ENCODE assay signal across 9 cellular contexts in the genomic region with DNA sequence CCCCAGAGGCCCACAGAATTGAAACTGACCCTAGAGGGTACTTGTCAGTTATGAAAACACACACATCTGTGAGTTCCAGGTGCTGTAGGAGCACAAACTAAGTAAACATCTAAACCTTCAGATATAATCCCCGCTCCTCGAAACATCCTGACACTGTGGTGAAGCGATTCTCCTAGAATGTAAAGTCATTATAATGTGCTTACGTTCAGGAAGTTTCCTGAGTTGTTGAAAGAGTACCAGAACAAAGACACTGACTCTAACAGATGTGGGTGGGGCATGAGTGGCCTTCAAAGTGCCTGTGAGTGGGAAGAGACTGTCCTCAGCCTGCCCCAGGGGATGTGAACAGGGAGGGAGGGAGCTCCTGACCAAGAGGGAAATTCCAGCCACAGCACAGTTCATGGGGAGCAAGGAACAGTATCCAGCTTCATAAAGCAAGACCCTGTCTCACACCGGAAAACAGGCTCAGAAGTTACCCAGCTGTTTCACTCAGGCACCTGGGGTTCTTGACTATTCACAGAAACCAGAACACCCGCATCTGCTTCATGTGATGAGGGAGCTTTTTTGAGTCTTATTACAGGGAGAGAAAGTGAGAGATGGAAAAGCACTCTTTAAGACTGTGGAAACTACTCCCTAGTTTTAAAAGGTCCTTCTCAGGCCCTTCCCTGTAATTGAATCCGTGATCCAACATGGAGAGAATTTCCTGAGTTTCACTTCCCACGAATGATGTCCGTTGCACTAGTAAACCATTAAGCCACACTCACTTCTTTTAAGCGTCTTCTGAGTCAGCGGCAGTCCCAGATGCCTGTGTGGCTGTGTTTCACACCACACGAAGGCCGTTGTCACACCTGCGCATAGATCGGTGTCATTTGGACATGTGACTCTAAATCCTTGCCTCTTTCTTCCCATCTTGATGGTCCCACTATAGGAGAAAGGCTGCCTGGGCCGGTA.
A peak's percentile ranks its signal among the peaks of the same experiment; 100 is the strongest.
DNase-seq lines count a peak whose midpoint lies in the region; ATAC-seq and FAIRE-seq lines count a peak whose summit lies in the region.
"Had no signal": no experiment of that assay in that cellular context is flagged by ENCODE, and none has a peak within 500 bp of the region (broad histone marks: within the 10 kb centered on the region; RNA-seq: fewer than 3 reads in every experiment).

No MANE protein-coding gene starts in this region.

- H3K27me3 ChIP-seq in Karpas-422 (ENCODE audit: low read length): no peaks in the 10 kb centered on the region

- CTCF ChIA-PET in activated CD4-positive, alpha-beta T cell treated with anti-CD3 and anti-CD28 coated beads for 36 hours (lab: Charles Lee): interaction anchor here (0.5 to 2.5 kb wide), 4 partner anchors 10 to 716 kb away, joined by 3 to 9 read pairs (median 3); no protein-coding TSS in a partner anchor

- peaks cover 31% of the 10 kb centered on the region for H3K4me1 Mint-ChIP-seq in activated CD4-positive, alpha-beta T cell treated with anti-CD3 and anti-CD28 coated beads for 36 hours

- peak; percentile 66 for ATAC-seq in activated CD4-positive, alpha-beta T cell treated with anti-CD3 and anti-CD28 coated beads for 36 hours
- ATAC-seq in HG02840 (IDR thresholded peaks at IDR 0.05; ENCODE audit: low FRiP score, unreplicated experiment) (peak; percentile 72), esophagus mucosa (peak; percentile 51)

- DNase-seq in activated CD4-positive, alpha-beta T cell treated with anti-CD3 and anti-CD28 coated beads for 36 hours: peak; percentile 27
- no peak for DNase-seq in activated CD4-positive, alpha-beta T cell treated with anti-CD3 and anti-CD28 coated beads, Interleukin-2, amount 50 U/mL, for 1 hour
- peak; percentile 94 for DNase-seq in RCC 7860 (ENCODE audit: low spot score)
- peak; percentile 73 for DNase-seq in non-pigmented ciliary epithelial cell (ENCODE audit: low read depth)
- no peak for DNase-seq in NOMO-1 treated with dmso at 0.1 percent for 144 hours (lab: John Stamatoyannopoulos, UW; ENCODE audit: unreplicated experiment)
- no peak for DNase-seq in Karpas-422

- no peak overlapping the region for H3K9ac ChIP-seq in Karpas-422 (ENCODE audit: low read length)

- H3K4me2 ChIP-seq in Karpas-422 (ENCODE audit: low read depth, low read length, poor library complexity, severe bottlenecking): no peak overlapping the region

- no peaks in the 10 kb centered on the region for H3K36me3 ChIP-seq in Karpas-422 (ENCODE audit: insufficient read depth, low read length)

- peaks cover 44% of the 10 kb centered on the region for H3K36me3 Mint-ChIP-seq in activated CD4-positive, alpha-beta T cell treated with anti-CD3 and anti-CD28 coated beads for 36 hours (ENCODE audit: low read depth)

- peak overlapping the region; percentile 70 for H3K27ac Mint-ChIP-seq in activated CD4-positive, alpha-beta T cell treated with anti-CD3 and anti-CD28 coated beads for 36 hours

- H3K4me3 ChIP-seq in Karpas-422 (ENCODE audit: low read length): no peak overlapping the region

- H3K9me2 ChIP-seq in Karpas-422 (replicated peaks; ENCODE audit: insufficient read depth, low read length): no peaks in the 10 kb centered on the region

- H3K79me2 ChIP-seq in Karpas-422 (ENCODE audit: low read length): no peaks in the 10 kb centered on the region

- POLR2A ChIA-PET in activated CD4-positive, alpha-beta T cell treated with anti-CD3 and anti-CD28 coated beads for 36 hours (lab: Charles Lee): no interaction called here

- no peak overlapping the region for H2AFZ ChIP-seq in Karpas-422 (ENCODE audit: low read length)

- no peaks in the 10 kb centered on the region for H4K20me1 ChIP-seq in Karpas-422 (ENCODE audit: insufficient read depth, low read depth, low read length)

- H3K9me3 Mint-ChIP-seq in activated CD4-positive, alpha-beta T cell treated with anti-CD3 and anti-CD28 coated beads for 36 hours (ENCODE audit: low read depth): no peaks in the 10 kb centered on the region

- H3K9me3 ChIP-seq in Karpas-422 (ENCODE audit: low read length): no peaks in the 10 kb centered on the region

- H3K4me1 ChIP-seq in Karpas-422 (ENCODE audit: low read length): peaks cover 32% of the 10 kb centered on the region

- no peak overlapping the region for H3K27ac ChIP-seq in Karpas-422 (ENCODE audit: low read length)
- H3K27ac ChIP-seq: C4-2B had no signal

- intact Hi-C loops in activated CD4-positive, alpha-beta T cell treated with anti-CD3 and anti-CD28 coated beads for 36 hours (cut with DNase I, micrococcal nuclease): no loop called here

- no peak overlapping the region for H3K4me3 Mint-ChIP-seq in activated CD4-positive, alpha-beta T cell treated with anti-CD3 and anti-CD28 coated beads for 36 hours

- peak; percentile 87 for FAIRE-seq in RCC 7860 (lab: Jason Lieb, UNC)

- H3K27me3 Mint-ChIP-seq in activated CD4-positive, alpha-beta T cell treated with anti-CD3 and anti-CD28 coated beads for 36 hours: no peaks in the 10 kb centered on the region

Comparison
In these comparisons a context has a peak if more than half of its experiments do, and no peak if none do; other contexts are left out.
1. DNase-seq: peak in activated CD4-positive, alpha-beta T cell treated with anti-CD3 and anti-CD28 coated beads for 36 hours (single experiment), RCC 7860 (single experiment) and non-pigmented ciliary epithelial cell (single experiment); none in activated CD4-positive, alpha-beta T cell treated with anti-CD3 and anti-CD28 coated beads, Interleukin-2, amount 50 U/mL, for 1 hour (single experiment), NOMO-1 treated with dmso at 0.1 percent for 144 hours (single experiment) and Karpas-422 (single experiment).
2. Peak in every context shown above with its lines, with median percentiles within 50 percentile points of each other: ATAC-seq.